1 cellular context compared by ENCODE assay signal in genomic region chr11:612961-613300, GRCh38.
TF ChIP-seq lines count a peak whose summit lies in the region.

No MANE protein-coding gene starts in this region.

TF ChIP-seq in H1, 55 proteins besides CTCF, POLR2A, EP300 and RAD21:
- TF ChIP-seq EZH2 (IDR thresholded peaks at IDR 0.05; ENCODE audit: low read depth, low read length, severe bottlenecking): no peak
- TF ChIP-seq, protein P1, sequence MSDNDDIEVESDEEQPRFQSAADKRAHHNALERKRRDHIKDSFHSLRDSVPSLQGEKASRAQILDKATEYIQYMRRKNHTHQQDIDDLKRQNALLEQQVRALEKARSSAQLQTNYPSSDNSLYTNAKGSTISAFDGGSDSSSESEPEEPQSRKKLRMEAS (IDR thresholded peaks at IDR 0.05): 0 out of 2 replicates have a peak, but pooled peaks have one; percentile 63
